Comparison of ENCODE assay signal across 8 cellular contexts in genomic region chr1:154999651-155000474, GRCh38. TPM values are rescaled to one million over a fixed set of nuclear protein-coding genes. Genes with fewer than 3 reads are reported as not detected.
DNase-seq lines count a peak whose midpoint lies in the region; ATAC-seq and TF ChIP-seq lines count a peak whose summit lies in the region.

No MANE protein-coding gene starts in this region.

- H3K36me3 ChIP-seq in KMS-11 (ENCODE audit: insufficient read depth): no peaks in the 10 kb centered on the region

- peak; percentile 65 for DNase-seq in DMS79 treated with DMSO at 0.1 percent for 48 hours (lab: John Stamatoyannopoulos, UW)
- DNase-seq in activated CD4-positive, alpha-beta memory T cell treated with anti-CD3 and anti-CD28 coated beads for 36 hours: peak; percentile 85
- peak; percentile 65 to 73 for DNase-seq in erythroblast (lab: John Stamatoyannopoulos, UW)
- no peak for DNase-seq in osteocyte (ENCODE audit: extremely low spot score, unreplicated experiment)
- no peak for DNase-seq in inferior parietal cortex (ENCODE audit: extremely low spot score)
- no peak for DNase-seq in dedifferentiated amniotic fluid mesenchymal stem cell (ENCODE audit: extremely low spot score)

- TF ChIP-seq CTCF in KMS-11 (conservative IDR thresholded peaks at IDR 0.05; ENCODE audit: low read depth, low read length) (no peak), osteocyte (IDR thresholded peaks at IDR 0.05) (no peak)

- peak overlapping the region; percentile 81 for H3K9ac ChIP-seq in KMS-11

- H4K20me1 ChIP-seq in KMS-11 (ENCODE audit: insufficient read depth): no peaks in the 10 kb centered on the region

- POLR2A ChIA-PET in activated CD4-positive, alpha-beta memory T cell treated with anti-CD3 and anti-CD28 coated beads for 36 hours (lab: Charles Lee): interaction anchor here (1.0 to 4.2 kb wide), 10 partner anchors 8 to 135 kb away, joined by 3 to 35 read pairs (median 11); partner anchors contain the start of genes CKS1B, FLAD1, PBXIP1 and PYGO2

- intact Hi-C loops in activated CD4-positive, alpha-beta memory T cell treated with anti-CD3 and anti-CD28 coated beads for 36 hours (cut with micrococcal nuclease): loop anchor here (1.0 to 10.0 kb wide), 8 partner anchors 26 to 1345 kb away; partner anchors contain the start of genes ADAR, ASH1L, CKS1B and KRTCAP2

- H3K4me2 ChIP-seq in KMS-11: peak overlapping the region; percentile 77

- peak overlapping the region; percentile 94 for H3K4me3 Mint-ChIP-seq in activated CD4-positive, alpha-beta memory T cell treated with anti-CD3 and anti-CD28 coated beads for 36 hours
- H3K4me3 Mint-ChIP-seq in osteocyte (ENCODE audit: unreplicated experiment): peak overlapping the region; percentile 94

- no peaks in the 10 kb centered on the region for H3K27me3 Mint-ChIP-seq in activated CD4-positive, alpha-beta memory T cell treated with anti-CD3 and anti-CD28 coated beads for 36 hours
- H3K27me3 Mint-ChIP-seq in osteocyte (ENCODE audit: unreplicated experiment): no peaks in the 10 kb centered on the region

- CTCF ChIA-PET in activated CD4-positive, alpha-beta memory T cell treated with anti-CD3 and anti-CD28 coated beads for 36 hours (lab: Charles Lee): interaction anchor here (0.5 to 9.4 kb wide), 24 partner anchors 9 to 440 kb away, joined by 3 to 144 read pairs (median 7); partner anchors contain the start of genes CKS1B, FLAD1, KRTCAP2 and PBXIP1

- H3K27ac ChIP-seq in KMS-11: peak overlapping the region; percentile 91

- no peak for TF ChIP-seq POLR2A in erythroblast (IDR thresholded peaks at IDR 0.05; ENCODE audit: low read length)

- no peaks in the 10 kb centered on the region for H3K27me3 ChIP-seq in KMS-11 (ENCODE audit: insufficient read depth, low read depth)

- peak overlapping the region; percentile 27 for H2AFZ ChIP-seq in KMS-11 (ENCODE audit: low read depth)

- peaks cover 32% of the 10 kb centered on the region for H3K4me1 Mint-ChIP-seq in activated CD4-positive, alpha-beta memory T cell treated with anti-CD3 and anti-CD28 coated beads for 36 hours (ENCODE audit: low read depth)
- H3K4me1 Mint-ChIP-seq in osteocyte (ENCODE audit: unreplicated experiment): peaks cover 27% of the 10 kb centered on the region

- no peak for ATAC-seq in GM18861 (IDR thresholded peaks at IDR 0.05; ENCODE audit: unreplicated experiment)

- no peaks in the 10 kb centered on the region for H3K9me3 Mint-ChIP-seq in activated CD4-positive, alpha-beta memory T cell treated with anti-CD3 and anti-CD28 coated beads for 36 hours
- no peaks in the 10 kb centered on the region for H3K9me3 Mint-ChIP-seq in osteocyte (ENCODE audit: unreplicated experiment)

- H3K4me1 ChIP-seq in KMS-11 (ENCODE audit: low read depth, poor library complexity, severe bottlenecking): peaks cover 50% of the 10 kb centered on the region

- H3K36me3 Mint-ChIP-seq in activated CD4-positive, alpha-beta memory T cell treated with anti-CD3 and anti-CD28 coated beads for 36 hours: peaks cover 8% of the 10 kb centered on the region
- H3K36me3 Mint-ChIP-seq in osteocyte (ENCODE audit: unreplicated experiment): no peaks in the 10 kb centered on the region

- H3K27ac Mint-ChIP-seq in activated CD4-positive, alpha-beta memory T cell treated with anti-CD3 and anti-CD28 coated beads for 36 hours: peak overlapping the region; percentile 95
- peak overlapping the region; percentile 95 for H3K27ac Mint-ChIP-seq in osteocyte (ENCODE audit: unreplicated experiment)

- no peak overlapping the region for H3K4me3 ChIP-seq in KMS-11 (IDR thresholded peaks at IDR 0.05; ENCODE audit: insufficient read depth, low read depth, low read length)

- peaks cover 22% of the 10 kb centered on the region for H3K79me2 ChIP-seq in KMS-11 (ENCODE audit: insufficient read depth, low read depth)

RNA-seq across cellular contexts. Expression of gene ZBTB7B, which starts 2.7 kb away (rescaled TPM):
- total RNA-seq in activated CD4-positive, alpha-beta memory T cell treated with anti-CD3 and anti-CD28 coated beads for 36 hours: 100 to 1,000 TPM; 124 to 125 TPM
- 34.4 and 37.8 TPM in 2 replicates for total RNA-seq in osteocyte

RNA-seq across cellular contexts. Expression of gene LENEP, which starts 6.5 kb away (rescaled TPM):
- total RNA-seq in activated CD4-positive, alpha-beta memory T cell treated with anti-CD3 and anti-CD28 coated beads for 36 hours: under 1 TPM; 0.36 to 0.56 TPM
- total RNA-seq in osteocyte: not detected in 2 replicates

RNA-seq across cellular contexts. Expression of gene FLAD1, which starts 16.7 kb away (rescaled TPM):
- total RNA-seq in activated CD4-positive, alpha-beta memory T cell treated with anti-CD3 and anti-CD28 coated beads for 36 hours: 10 to 100 TPM; 45.4 to 49.4 TPM
- total RNA-seq in osteocyte: 30.2 and 31.2 TPM in 2 replicates

RNA-seq across cellular contexts. Expression of gene CKS1B, which starts 25.4 kb away (rescaled TPM):
- total RNA-seq in activated CD4-positive, alpha-beta memory T cell treated with anti-CD3 and anti-CD28 coated beads for 36 hours: 100 to 1,000 TPM; 197 to 205 TPM
- total RNA-seq in osteocyte: 38.5 and 39.6 TPM in 2 replicates

RNA-seq across cellular contexts. Expression of gene SHC1, which starts 29.3 kb away (rescaled TPM):
- total RNA-seq in activated CD4-positive, alpha-beta memory T cell treated with anti-CD3 and anti-CD28 coated beads for 36 hours: 10 to 100 TPM; 43.4 to 46.5 TPM
- 219 and 239 TPM in 2 replicates for total RNA-seq in osteocyte

Comparison
In these comparisons a context has a peak if more than half of its experiments do, and no peak if none do; other contexts are left out.
1. DNase-seq: peak in DMS79 treated with DMSO at 0.1 percent for 48 hours (single experiment), activated CD4-positive, alpha-beta memory T cell treated with anti-CD3 and anti-CD28 coated beads for 36 hours (single experiment) and erythroblast (2 of 2); none in osteocyte (single experiment), inferior parietal cortex (single experiment) and dedifferentiated amniotic fluid mesenchymal stem cell (single experiment).